Comparison of ENCODE assay signal across 27 cellular contexts in the genomic region with DNA sequence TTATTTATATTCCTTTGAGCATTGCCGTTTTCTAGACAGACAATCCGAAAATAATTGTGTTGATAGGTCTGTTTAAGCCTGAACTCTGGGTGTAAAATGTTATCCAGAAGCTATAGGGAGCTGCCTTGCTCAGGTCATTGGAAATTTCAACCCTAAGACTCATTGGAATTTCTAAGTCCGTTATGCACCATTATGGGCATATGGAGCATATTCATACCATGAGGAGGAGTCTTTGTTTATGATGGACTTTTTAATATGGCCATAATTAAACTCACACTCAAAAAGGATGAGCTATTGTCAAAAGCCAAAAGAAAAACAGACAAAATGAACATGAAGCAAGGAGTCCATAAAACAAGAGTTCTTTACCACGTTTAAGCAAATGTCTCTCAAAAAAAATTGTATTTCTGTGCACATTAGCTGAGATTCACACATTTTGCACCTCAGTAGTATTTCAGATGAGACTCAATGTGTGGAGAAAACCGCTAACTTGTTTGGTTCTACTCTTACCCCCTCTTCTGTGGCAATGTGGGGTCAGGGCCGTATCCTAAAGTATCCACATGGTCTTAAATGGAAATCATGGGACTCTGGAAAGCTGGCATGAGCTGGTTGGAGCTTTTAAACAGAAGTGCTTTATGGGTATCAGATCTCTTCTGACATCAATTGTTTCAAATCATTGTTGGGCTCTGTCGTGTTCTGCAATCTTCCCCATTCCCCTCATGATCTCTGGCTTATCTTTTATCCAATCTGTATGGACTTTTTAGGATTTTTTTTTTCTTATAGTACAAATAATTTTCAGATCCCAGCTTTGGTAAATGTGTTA.
"Had no signal": no experiment of that assay in that cellular context is flagged by ENCODE, and none has a peak within 500 bp of the region (broad histone marks: within the 10 kb centered on the region; RNA-seq: fewer than 3 reads in every experiment).

No MANE protein-coding gene starts in this region.

- H3K4me1 ChIP-seq: colonic mucosa, prostate gland had no signal

- H3K4me3 Mint-ChIP-seq: dendritic cell treated with granulocyte-macrophage colony-stimulating factor and Interleukin-4, amounts not matched to agents 40 ng/mL and 50 ng/mL, for 4 days; mesothelial cell of epicardium; naive B cell; nephron progenitor cell; stimulated activated effector memory CD8-positive, alpha-beta T cell treated with anti-CD3 and anti-CD28 coated beads, Interleukin-12 subunit alpha, Interleukin-12 subunit beta, amount 100 ng/mL, for 72 hours had no signal

- H3K9me3 ChIP-seq: colonic mucosa, gastrocnemius medialis, mucosa of descending colon, prostate gland, sigmoid colon, thoracic aorta, tibial nerve, upper lobe of left lung had no signal

- ATAC-seq: esophagus mucosa; gastrocnemius medialis; mucosa of descending colon; right cardiac atrium; stimulated activated effector memory CD8-positive, alpha-beta T cell treated with anti-CD3 and anti-CD28 coated beads, Interleukin-12 subunit alpha, Interleukin-12 subunit beta, amount 100 ng/mL, for 72 hours had no signal

- H3K4me3 ChIP-seq: colonic mucosa, gastrocnemius medialis, mucosa of descending colon, prostate gland, sigmoid colon, thoracic aorta, tibial nerve, upper lobe of left lung had no signal

- H3K27me3 Mint-ChIP-seq: dendritic cell treated with granulocyte-macrophage colony-stimulating factor and Interleukin-4, amounts not matched to agents 40 ng/mL and 50 ng/mL, for 4 days; naive B cell had no signal

- H3K27ac ChIP-seq: colonic mucosa, epithelial cell of prostate, prostate gland, thoracic aorta, tibial nerve had no signal

- H3K27ac Mint-ChIP-seq: dendritic cell treated with granulocyte-macrophage colony-stimulating factor and Interleukin-4, amounts not matched to agents 40 ng/mL and 50 ng/mL, for 4 days; mesothelial cell of epicardium; nephron progenitor cell; stimulated activated effector memory CD8-positive, alpha-beta T cell treated with anti-CD3 and anti-CD28 coated beads, Interleukin-12 subunit alpha, Interleukin-12 subunit beta, amount 100 ng/mL, for 72 hours had no signal

- FAIRE-seq: endometrium, keratinocyte, urothelium cell line had no signal

- H3K4me1 Mint-ChIP-seq: naive B cell; nephron progenitor cell; stimulated activated effector memory CD8-positive, alpha-beta T cell treated with anti-CD3 and anti-CD28 coated beads, Interleukin-12 subunit alpha, Interleukin-12 subunit beta, amount 100 ng/mL, for 72 hours had no signal

- H3K9me3 Mint-ChIP-seq: dendritic cell treated with granulocyte-macrophage colony-stimulating factor and Interleukin-4, amounts not matched to agents 40 ng/mL and 50 ng/mL, for 4 days; mesothelial cell of epicardium; naive B cell; nephron progenitor cell; stimulated activated effector memory CD8-positive, alpha-beta T cell treated with anti-CD3 and anti-CD28 coated beads, Interleukin-12 subunit alpha, Interleukin-12 subunit beta, amount 100 ng/mL, for 72 hours had no signal

- H3K36me3 ChIP-seq: colonic mucosa, gastrocnemius medialis, thoracic aorta had no signal

- H3K27me3 ChIP-seq: colonic mucosa, gastrocnemius medialis, sigmoid colon, tibial nerve, upper lobe of left lung had no signal

- DNase-seq: colonic mucosa; effector CD8-positive, alpha-beta T cell; foreskin fibroblast; gastrocnemius medialis; head of caudate nucleus; mesenchymal stem cell; mucosa of descending colon; naive B cell; nephron progenitor cell; nucleus accumbens; right cardiac atrium; sigmoid colon; stimulated activated CD4-positive, alpha-beta T cell treated with anti-CD3 and anti-CD28 coated beads, Interleukin-2, amount 100 ng/mL, for 24 hours; stimulated activated CD4-positive, alpha-beta T cell treated with anti-CD3 and anti-CD28 coated beads, Interleukin-4, amount 100 ng/mL, for 24 hours; stimulated activated naive CD4-positive, alpha-beta T cell treated with Interleukin-2 at 50 U/mL for 16 hours; upper lobe of left lung had no signal
